ENCODE assay signal across 8 cellular contexts in the genomic region with DNA sequence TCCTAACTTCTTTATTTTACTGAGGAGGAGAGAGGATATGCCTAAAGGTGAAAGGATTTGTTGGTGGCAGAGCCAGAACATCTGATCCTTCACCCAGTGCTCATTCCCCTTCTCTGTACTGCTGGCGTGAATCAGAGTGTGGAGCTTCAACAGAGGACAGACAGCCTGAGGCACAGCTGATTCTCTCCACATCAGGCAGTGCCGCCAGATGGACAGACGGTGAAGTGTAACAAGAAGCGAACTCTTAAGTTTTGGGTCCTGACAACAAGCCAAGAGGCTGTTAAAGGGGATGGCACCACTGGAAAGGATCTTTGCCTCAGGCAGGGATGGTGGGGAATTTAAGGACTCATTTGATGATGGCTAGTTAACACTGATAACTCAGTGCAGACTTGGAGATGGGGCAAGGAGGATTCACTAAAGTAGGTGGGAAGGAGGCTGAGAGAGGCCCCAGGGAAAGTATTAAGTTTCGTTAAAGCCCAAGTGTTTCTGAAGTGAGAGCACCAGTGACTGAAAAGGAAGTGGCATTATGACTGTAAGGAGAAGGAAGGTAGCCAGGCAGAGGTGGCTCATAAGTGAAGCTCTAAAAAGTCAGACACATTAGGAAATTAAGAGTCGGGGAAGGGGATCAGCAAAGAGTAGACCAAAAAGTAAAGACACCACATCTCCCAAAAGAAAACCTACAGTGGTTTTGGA.
DNase-seq lines count a peak whose midpoint lies in the region; ATAC-seq, FAIRE-seq and TF ChIP-seq lines count a peak whose summit lies in the region.

No MANE protein-coding gene starts in this region.

- DNase-seq in ELF-1 (ENCODE audit: low read depth, low spot score) (peak; percentile 94), GM19239 (ENCODE audit: insufficient read length, low spot score) (peak; percentile 28), renal cortical epithelial cell (ENCODE audit: low read depth) (peak; percentile 13), NCI-H2081 (lab: John Stamatoyannopoulos, UW) (no peak), COLO668 (lab: John Stamatoyannopoulos, UW; ENCODE audit: unreplicated experiment) (no peak), MM.1S (no peak)

- H3K27me3 ChIP-seq in MM.1S (replicated peaks; ENCODE audit: insufficient read depth, low read length) = no peaks in the 10 kb centered on the region

- H3K4me1 Mint-ChIP-seq in brain = peaks cover 19% of the 10 kb centered on the region

- FAIRE-seq in GM19239 (lab: Jason Lieb, UNC) = peak; percentile 85

- no peaks in the 10 kb centered on the region for H3K9me2 ChIP-seq in MM.1S (replicated peaks; ENCODE audit: insufficient read depth, low read length)

- H3K36me3 ChIP-seq in MM.1S (replicated peaks; ENCODE audit: insufficient read depth, low read length) = no peaks in the 10 kb centered on the region

- H3K4me1 ChIP-seq in MM.1S (ENCODE audit: low read length) = peaks cover 10% of the 10 kb centered on the region; the same call in 1 of the 2 replicates

- H3F3A ChIP-seq in MM.1S (ENCODE audit: insufficient read depth, low read length) = no peaks in the 10 kb centered on the region

- H3K27me3 Mint-ChIP-seq in brain = no peaks in the 10 kb centered on the region

- H4K20me1 ChIP-seq in MM.1S (ENCODE audit: insufficient read depth, low read length) = no peaks in the 10 kb centered on the region

- peaks cover 15% of the 10 kb centered on the region for H3K36me3 Mint-ChIP-seq in brain

- H2AFZ ChIP-seq in MM.1S (ENCODE audit: low read length) = no peak overlapping the region

- no peak overlapping the region for H3K27ac ChIP-seq in MM.1S (ENCODE audit: low read length)

- peak; percentile 39 to 41 for TF ChIP-seq CTCF in brain (conservative IDR thresholded peaks at IDR 0.05)
- TF ChIP-seq CTCF in MM.1S (IDR thresholded peaks at IDR 0.05; ENCODE audit: low read length) = no peak

- no peaks in the 10 kb centered on the region for H3K9me3 Mint-ChIP-seq in brain

- ATAC-seq in HG03520 (IDR thresholded peaks at IDR 0.05; ENCODE audit: unreplicated experiment) = peak; percentile 68

- H3K27ac Mint-ChIP-seq in brain = no peak overlapping the region

- no peak overlapping the region for H3K4me3 ChIP-seq in MM.1S (ENCODE audit: low read length)

- H3K9me3 ChIP-seq in MM.1S (replicated peaks; ENCODE audit: insufficient read depth, low read length) = no peaks in the 10 kb centered on the region

- no peak overlapping the region for H3K4me2 ChIP-seq in MM.1S (ENCODE audit: low read depth, low read length)

- H3K4me3 Mint-ChIP-seq in brain = no peak overlapping the region

- no peak overlapping the region for H3K9ac ChIP-seq in MM.1S (ENCODE audit: low read length)

- no peaks in the 10 kb centered on the region for H3K79me2 ChIP-seq in MM.1S (ENCODE audit: low read length)

Comparison
In these comparisons a context has a peak if more than half of its experiments do, and no peak if none do; other contexts are left out.
1. DNase-seq: peak in ELF-1 (single experiment), GM19239 (single experiment) and renal cortical epithelial cell (single experiment); none in NCI-H2081 (0 of 2), COLO668 (single experiment) and MM.1S (single experiment).